1 cellular context compared by ENCODE assay signal in the genomic region with DNA sequence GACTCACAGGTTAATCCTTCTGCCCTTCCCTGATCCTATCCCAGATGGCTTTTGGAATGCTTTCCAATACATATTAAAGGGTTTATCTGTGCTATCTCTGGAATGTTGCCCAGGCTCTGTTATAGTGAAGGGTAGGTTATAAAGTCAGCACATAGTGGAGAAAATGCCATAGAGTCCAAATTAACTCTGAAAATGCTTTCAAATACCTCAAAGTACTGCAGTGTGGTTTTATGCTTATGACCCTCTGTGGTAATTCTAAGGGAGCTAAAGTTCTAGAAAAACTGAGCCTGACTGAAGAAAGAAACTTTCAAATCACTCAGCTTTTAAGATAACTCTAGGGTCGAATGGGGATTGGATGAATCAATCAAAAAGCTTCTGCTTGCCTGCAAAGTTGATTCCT.
TF ChIP-seq lines count a peak whose summit lies in the region.

No MANE protein-coding gene starts in this region.

TF ChIP-seq in IMR-90, 13 proteins besides CTCF, POLR2A, EP300 and RAD21 (continued from another document):
- no peak for TF ChIP-seq MAFK (IDR thresholded peaks at IDR 0.05; ENCODE audit: low read depth, low read length)
- TF ChIP-seq MXI1 (IDR thresholded peaks at IDR 0.05; ENCODE audit: borderline replicate concordance, low read depth, low read length), result no peak
- no peak for TF ChIP-seq NFE2L2 (IDR thresholded peaks at IDR 0.05; ENCODE audit: low read depth, low read length)
